In genomic region chr11:35239476-35240075, GRCh38 we compare ENCODE assay signal across 21 cellular contexts.
DNase-seq lines count a peak whose midpoint lies in the region; ATAC-seq and TF ChIP-seq lines count a peak whose summit lies in the region.
"Had no signal": no experiment of that assay in that cellular context is flagged by ENCODE, and none has a peak within 500 bp of the region (broad histone marks: within the 10 kb centered on the region; RNA-seq: fewer than 3 reads in every experiment).

No MANE protein-coding gene starts in this region.

- peaks cover 6% of the 10 kb centered on the region for H3K9me3 Mint-ChIP-seq in activated CD4-positive, alpha-beta memory T cell treated with anti-CD3 and anti-CD28 coated beads for 36 hours
- H3K9me3 Mint-ChIP-seq in activated CD4-positive, alpha-beta memory T cell treated with anti-CD3 and anti-CD28 coated beads, Interleukin-2, amount 10 ng/mL, durations not matched to agents 7 days and 5 days, result peaks cover 12% of the 10 kb centered on the region
- peaks cover 3% of the 10 kb centered on the region for H3K9me3 Mint-ChIP-seq in activated T-helper 17 cell treated with anti-CD3 and anti-CD28 coated beads, Interleukin-2, amount 50 U/mL, for 72 hours
- H3K9me3 Mint-ChIP-seq: stimulated activated memory B cell treated with anti-CD40 and anti-IgM and Interleukin-4, amounts not matched to agents 10 μg/mL and 1 μg/mL and 100 μg/mL, for 72 hours had no signal

- H3K36me3 Mint-ChIP-seq in activated CD4-positive, alpha-beta memory T cell treated with anti-CD3 and anti-CD28 coated beads for 36 hours, result peaks cover 4% of the 10 kb centered on the region
- peaks cover 27% of the 10 kb centered on the region for H3K36me3 Mint-ChIP-seq in activated CD4-positive, alpha-beta memory T cell treated with anti-CD3 and anti-CD28 coated beads, Interleukin-2, amount 10 ng/mL, durations not matched to agents 7 days and 5 days (ENCODE audit: low read depth)
- no peaks in the 10 kb centered on the region for H3K36me3 Mint-ChIP-seq in activated T-helper 17 cell treated with anti-CD3 and anti-CD28 coated beads, Interleukin-2, amount 50 U/mL, for 72 hours (ENCODE audit: low read depth)
- H3K36me3 Mint-ChIP-seq: stimulated activated memory B cell treated with anti-CD40 and anti-IgM and Interleukin-4, amounts not matched to agents 10 μg/mL and 1 μg/mL and 100 μg/mL, for 72 hours; T-cell had no signal

- intact Hi-C loops in activated CD4-positive, alpha-beta memory T cell treated with anti-CD3 and anti-CD28 coated beads for 36 hours (cut with micrococcal nuclease), result loop anchor here (2.0 to 5.0 kb wide), 3 partner anchors 103 to 157 kb away; no protein-coding TSS in a partner anchor
- intact Hi-C loops in thyroid gland (cut with DNase I), result loop anchor here (10.0 kb wide), 1 partner anchor 105 kb away; the partner anchor contains the start of gene CD44

- H3K4me3 Mint-ChIP-seq in activated CD4-positive, alpha-beta memory T cell treated with anti-CD3 and anti-CD28 coated beads for 36 hours, result no peak overlapping the region
- H3K4me3 Mint-ChIP-seq in activated CD4-positive, alpha-beta memory T cell treated with anti-CD3 and anti-CD28 coated beads, Interleukin-2, amount 10 ng/mL, durations not matched to agents 7 days and 5 days, result no peak overlapping the region
- no peak overlapping the region for H3K4me3 Mint-ChIP-seq in activated T-helper 17 cell treated with anti-CD3 and anti-CD28 coated beads, Interleukin-2, amount 50 U/mL, for 72 hours
- H3K4me3 Mint-ChIP-seq: activated T-cell treated with anti-CD3 and anti-CD28 coated beads, Interleukin-2, amount 50 U/mL, for 4 hours; CD4-positive, alpha-beta T cell; nephron; stimulated activated memory B cell treated with anti-CD40 and anti-IgM and Interleukin-4, amounts not matched to agents 10 μg/mL and 1 μg/mL and 100 μg/mL, for 72 hours; T-cell had no signal

- peak; percentile 41 for DNase-seq in activated CD4-positive, alpha-beta memory T cell treated with anti-CD3 and anti-CD28 coated beads for 36 hours
- DNase-seq in activated CD4-positive, alpha-beta memory T cell treated with anti-CD3 and anti-CD28 coated beads, Interleukin-2, amount 10 ng/mL, durations not matched to agents 7 days and 5 days, result no peak
- DNase-seq in NOMO-1 treated with DMSO at 0.1 percent for 48 hours (lab: John Stamatoyannopoulos, UW; ENCODE audit: unreplicated experiment) (peak; percentile 45), thyroid gland (no peak), WERI-Rb-1 (no peak), NCI-H1694 (lab: John Stamatoyannopoulos, UW) (no peak)
- DNase-seq: activated T-cell treated with anti-CD3 and anti-CD28 coated beads, Interleukin-2, amount 50 U/mL, for 4 hours; CD4-positive, alpha-beta T cell; DMS153; glutamatergic neuron; left colon; mucosa of descending colon; ovary; T-cell had no signal

- no peaks in the 10 kb centered on the region for H3K27me3 ChIP-seq in thyroid gland
- no peaks in the 10 kb centered on the region for H3K27me3 ChIP-seq in WERI-Rb-1 (ENCODE audit: insufficient read depth, low read depth, severe bottlenecking)
- H3K27me3 ChIP-seq: ovary, SJSA1, suprapubic skin had no signal

- TF ChIP-seq CTCF in thyroid gland (IDR thresholded peaks at IDR 0.05) (no peak), WERI-Rb-1 (IDR thresholded peaks at IDR 0.05; ENCODE audit: low read depth, low read length) (no peak)

- H3K36me3 ChIP-seq in thyroid gland (no peaks in the 10 kb centered on the region), WERI-Rb-1 (no peaks in the 10 kb centered on the region)
- H3K36me3 ChIP-seq: ovary, SJSA1, suprapubic skin had no signal

- CTCF ChIA-PET in activated CD4-positive, alpha-beta memory T cell treated with anti-CD3 and anti-CD28 coated beads for 36 hours (lab: Charles Lee), result interaction anchor here (0.8 to 2.4 kb wide), 10 partner anchors 15 to 315 kb away, joined by 3 to 7 read pairs (median 4); no protein-coding TSS in a partner anchor
- CTCF ChIA-PET in activated CD4-positive, alpha-beta memory T cell treated with anti-CD3 and anti-CD28 coated beads, Interleukin-2, amount 10 ng/mL, durations not matched to agents 7 days and 5 days (lab: Charles Lee), result interaction anchor here (0.9 to 1.3 kb wide), 3 partner anchors 8 to 210 kb away, joined by 3 to 4 read pairs (median 4); no protein-coding TSS in a partner anchor

- peaks cover 48 to 50% of the 10 kb centered on the region in 2 donors for H3K4me1 ChIP-seq in thyroid gland

- no peaks in the 10 kb centered on the region for H3K9me3 ChIP-seq in thyroid gland
- H3K9me3 ChIP-seq in WERI-Rb-1 (ENCODE audit: severe bottlenecking), result no peaks in the 10 kb centered on the region
- H3K9me3 ChIP-seq: A549, mucosa of descending colon, ovary, SJSA1, suprapubic skin had no signal

- WGBS in thyroid gland, 2 donors, result 78% methylated on average over 4 of the region's 4 CpGs

- H3K4me1 Mint-ChIP-seq in activated CD4-positive, alpha-beta memory T cell treated with anti-CD3 and anti-CD28 coated beads for 36 hours (ENCODE audit: low read depth), result peaks cover 66% of the 10 kb centered on the region
- peaks cover 71% of the 10 kb centered on the region for H3K4me1 Mint-ChIP-seq in activated CD4-positive, alpha-beta memory T cell treated with anti-CD3 and anti-CD28 coated beads, Interleukin-2, amount 10 ng/mL, durations not matched to agents 7 days and 5 days
- H3K4me1 Mint-ChIP-seq in activated T-helper 17 cell treated with anti-CD3 and anti-CD28 coated beads, Interleukin-2, amount 50 U/mL, for 72 hours, result peaks cover 56% of the 10 kb centered on the region

- H3K27me3 Mint-ChIP-seq in activated CD4-positive, alpha-beta memory T cell treated with anti-CD3 and anti-CD28 coated beads for 36 hours, result no peaks in the 10 kb centered on the region
- H3K27me3 Mint-ChIP-seq in activated CD4-positive, alpha-beta memory T cell treated with anti-CD3 and anti-CD28 coated beads, Interleukin-2, amount 10 ng/mL, durations not matched to agents 7 days and 5 days, result peaks cover 2% of the 10 kb centered on the region
- H3K27me3 Mint-ChIP-seq in activated T-helper 17 cell treated with anti-CD3 and anti-CD28 coated beads, Interleukin-2, amount 50 U/mL, for 72 hours, result no peaks in the 10 kb centered on the region
- H3K27me3 Mint-ChIP-seq: CD4-positive, alpha-beta T cell; stimulated activated memory B cell treated with anti-CD40 and anti-IgM and Interleukin-4, amounts not matched to agents 10 μg/mL and 1 μg/mL and 100 μg/mL, for 72 hours; T-cell had no signal

- no peak overlapping the region for H3K4me3 ChIP-seq in thyroid gland (replicated peaks in 1 of 3)
- H3K4me3 ChIP-seq in WERI-Rb-1 (ENCODE audit: low read depth, low read length), result no peak overlapping the region
- H3K4me3 ChIP-seq: A549, mucosa of descending colon, ovary, SJSA1, suprapubic skin had no signal

- peak; percentile 18 for ATAC-seq in activated T-helper 17 cell treated with anti-CD3 and anti-CD28 coated beads, Interleukin-2, amount 50 U/mL, for 72 hours (replicated peaks)
- ATAC-seq in GM19395 (IDR thresholded peaks at IDR 0.05; ENCODE audit: unreplicated experiment), result no peak
- ATAC-seq: A549; activated T-cell treated with anti-CD3 and anti-CD28 coated beads, Interleukin-2, amount 50 U/mL, for 4 hours; left colon; mucosa of descending colon; stimulated activated memory B cell treated with anti-CD40 and anti-IgM and Interleukin-4, amounts not matched to agents 10 μg/mL and 1 μg/mL and 100 μg/mL, for 72 hours; T-cell had no signal

- TF ChIP-seq POLR2A in thyroid gland (IDR thresholded peaks at IDR 0.05), result no peak

- H3K27ac ChIP-seq in thyroid gland (peak overlapping the region; percentile 20 to 96 (median 81)), WERI-Rb-1 (no peak overlapping the region)
- H3K27ac ChIP-seq: A549, ovary, SJSA1, suprapubic skin had no signal

- POLR2A ChIA-PET in activated CD4-positive, alpha-beta memory T cell treated with anti-CD3 and anti-CD28 coated beads for 36 hours (lab: Charles Lee), result no interaction called here
- POLR2A ChIA-PET in activated CD4-positive, alpha-beta memory T cell treated with anti-CD3 and anti-CD28 coated beads, Interleukin-2, amount 10 ng/mL, durations not matched to agents 7 days and 5 days (lab: Charles Lee), result interaction anchor here (5.9 kb wide), 1 partner anchor 62 kb away, joined by 24 read pairs; no protein-coding TSS in a partner anchor

- no peak overlapping the region for H3K27ac Mint-ChIP-seq in activated CD4-positive, alpha-beta memory T cell treated with anti-CD3 and anti-CD28 coated beads for 36 hours
- H3K27ac Mint-ChIP-seq in activated CD4-positive, alpha-beta memory T cell treated with anti-CD3 and anti-CD28 coated beads, Interleukin-2, amount 10 ng/mL, durations not matched to agents 7 days and 5 days, result no peak overlapping the region
- H3K27ac Mint-ChIP-seq in activated T-helper 17 cell treated with anti-CD3 and anti-CD28 coated beads, Interleukin-2, amount 50 U/mL, for 72 hours, result no peak overlapping the region
- H3K27ac Mint-ChIP-seq: CD4-positive, alpha-beta T cell; nephron; stimulated activated memory B cell treated with anti-CD40 and anti-IgM and Interleukin-4, amounts not matched to agents 10 μg/mL and 1 μg/mL and 100 μg/mL, for 72 hours had no signal

Comparison
In these comparisons a context has a peak if more than half of its experiments do, and no peak if none do; other contexts are left out.
1. DNase-seq: peak in activated CD4-positive, alpha-beta memory T cell treated with anti-CD3 and anti-CD28 coated beads for 36 hours (single experiment) and NOMO-1 treated with DMSO at 0.1 percent for 48 hours (single experiment); none in activated CD4-positive, alpha-beta memory T cell treated with anti-CD3 and anti-CD28 coated beads, Interleukin-2, amount 10 ng/mL, durations not matched to agents 7 days and 5 days (single experiment), thyroid gland (0 of 2), WERI-Rb-1 (single experiment) and NCI-H1694 (single experiment).